Comparison of ENCODE assay signal across 21 cellular contexts in the genomic region with DNA sequence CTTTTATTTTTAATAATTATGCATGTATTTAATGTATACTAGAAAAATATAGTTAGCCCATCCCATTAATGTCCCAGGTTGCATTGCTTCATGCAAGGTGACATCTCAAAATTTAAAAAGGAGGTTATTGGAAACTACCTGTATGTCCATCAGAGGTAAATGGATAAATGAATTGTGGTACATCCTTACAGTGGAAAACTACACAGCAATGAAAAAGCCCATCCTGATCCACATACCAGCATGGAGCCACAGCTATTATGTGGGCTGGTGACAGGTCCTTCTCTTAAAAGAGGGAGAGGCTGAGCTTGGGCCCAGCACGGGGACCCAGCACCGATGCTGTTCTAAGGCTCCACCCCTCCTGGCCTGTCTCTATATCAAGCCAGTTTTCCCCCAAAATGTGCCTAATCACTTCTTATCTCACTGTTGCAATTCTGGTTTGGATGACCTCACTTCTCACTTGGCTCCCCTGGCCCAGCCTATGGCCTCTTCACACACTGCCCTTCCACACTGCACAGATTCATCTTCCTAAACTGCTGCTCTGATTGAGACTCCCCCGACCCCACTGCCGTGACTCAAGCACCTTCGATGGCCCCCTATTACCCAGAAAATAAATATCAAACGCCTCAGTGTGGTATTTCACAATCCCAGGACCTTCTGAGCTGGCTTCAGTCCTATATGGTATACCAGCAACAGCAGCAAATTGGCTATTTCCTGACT.
DNase-seq lines count a peak whose midpoint lies in the region; ATAC-seq and TF ChIP-seq lines count a peak whose summit lies in the region.
"Had no signal": no experiment of that assay in that cellular context is flagged by ENCODE, and none has a peak within 500 bp of the region (broad histone marks: within the 10 kb centered on the region; RNA-seq: fewer than 3 reads in every experiment).

No MANE protein-coding gene starts in this region.

- WGBS in ovary, 3 donors, result 50 to 58% (median 57%) methylated on average over 6 of the region's 6 CpGs
- WGBS in hepatocyte (ENCODE audit: low lambda C conversion rate, missing lambda C conversion rate), result 89% methylated on average over 6 of the region's 6 CpGs

- H3K4me3 ChIP-seq in SJSA1 (no peak overlapping the region), fibroblast of pulmonary artery (replicated peaks; ENCODE audit: low read depth, low read length) (no peak overlapping the region), osteoblast (ENCODE audit: insufficient read depth, low read length) (no peak overlapping the region), ovary (no peak overlapping the region), hepatocyte (no peak overlapping the region)
- H3K4me3 ChIP-seq: gastroesophageal sphincter, transverse colon had no signal

- H4K20me1 ChIP-seq in osteoblast (ENCODE audit: insufficient read depth, low read length), result no peaks in the 10 kb centered on the region
- no peaks in the 10 kb centered on the region for H4K20me1 ChIP-seq in hepatocyte (ENCODE audit: insufficient read depth, poor library complexity, severe bottlenecking)

- H3K9me3 ChIP-seq in SJSA1 (replicated peaks) (no peaks in the 10 kb centered on the region), osteoblast (ENCODE audit: low read depth, low read length) (peaks cover 3% of the 10 kb centered on the region), ovary (no peaks in the 10 kb centered on the region), hepatocyte (ENCODE audit: low read depth) (no peaks in the 10 kb centered on the region)
- H3K9me3 ChIP-seq: transverse colon had no signal

- intact Hi-C loops in ovary (cut with DNase I), result no loop called here

- no peaks in the 10 kb centered on the region for H3K36me3 ChIP-seq in SJSA1
- no peaks in the 10 kb centered on the region for H3K36me3 ChIP-seq in osteoblast (ENCODE audit: insufficient read depth, low read length)
- no peaks in the 10 kb centered on the region for H3K36me3 ChIP-seq in ovary
- H3K36me3 ChIP-seq in hepatocyte (replicated peaks; ENCODE audit: insufficient read depth, low read depth), result no peaks in the 10 kb centered on the region
- H3K36me3 ChIP-seq: gastroesophageal sphincter, transverse colon had no signal

- H3K4me1 ChIP-seq in SJSA1 (replicated peaks) (peaks cover 60% of the 10 kb centered on the region), osteoblast (ENCODE audit: insufficient read depth, low read length) (peaks cover 17% of the 10 kb centered on the region), ovary (ENCODE audit: insufficient read depth) (peaks cover 3% of the 10 kb centered on the region), hepatocyte (ENCODE audit: insufficient read depth) (no peaks in the 10 kb centered on the region)

- TF ChIP-seq CTCF in fibroblast of pulmonary artery (IDR thresholded peaks at IDR 0.05; ENCODE audit: low read length, missing control alignments) (no peak), osteoblast (IDR thresholded peaks at IDR 0.05; ENCODE audit: extremely low read depth, low read depth, low read length) (no peak), ovary (IDR thresholded peaks at IDR 0.05) (no peak), hepatocyte (IDR thresholded peaks at IDR 0.05; ENCODE audit: poor library complexity) (no peak)

- peak; percentile 14 for DNase-seq in EL
- no peak for DNase-seq in SJSA1 (ENCODE audit: low read depth in 1 of 2, low spot score in 2 of 2)
- DNase-seq in fibroblast of pulmonary artery (ENCODE audit: low read depth), result peak; percentile 42
- peak; percentile 62 for DNase-seq in osteoblast (ENCODE audit: insufficient read length, low spot score, missing footprints)
- DNase-seq in D341Med (ENCODE audit: low spot score), result no peak
- DNase-seq in ovary, result no peak
- no peak for DNase-seq in hepatocyte (ENCODE audit: low spot score)
- DNase-seq: activated CD4-positive, CD25-positive, alpha-beta regulatory T cell treated with anti-CD3 and anti-CD28 coated beads, Interleukin-2, amount 50 U/mL, for 72 hours; activated naive CD8-positive, alpha-beta T cell treated with anti-CD3 and anti-CD28 coated beads, Interleukin-2, amount 10 ng/mL, durations not matched to agents 7 days and 5 days; DND-41; kidney glomerular epithelial cell; NCI-H1092; NCI-H2029 treated with DMSO at 0.1 percent for 48 hours; NCI-H446; small intestine; stimulated activated CD4-positive, alpha-beta T cell treated with anti-CD3 and anti-CD28 coated beads, Interleukin-2, amount 100 ng/mL, for 48 hours; stimulated activated naive CD8-positive, alpha-beta T cell treated with anti-CD3 and anti-CD28 coated beads, Interleukin-15, Interleukin-2, amounts not matched to agents 100 U/mL and 50 U/mL, for 24 hours; transverse colon had no signal

- no peak for TF ChIP-seq EP300 in ovary (IDR thresholded peaks at IDR 0.05)

- no peak for TF ChIP-seq POLR2A in ovary (IDR thresholded peaks at IDR 0.05)

- no peak overlapping the region for H2AFZ ChIP-seq in osteoblast (ENCODE audit: low read length)
- H2AFZ ChIP-seq in hepatocyte, result no peak overlapping the region

- H3K27ac ChIP-seq in SJSA1 (peak overlapping the region; percentile 59), osteoblast (ENCODE audit: low read depth, low read length) (no peak overlapping the region), ovary (no peak overlapping the region), hepatocyte (no peak overlapping the region)
- H3K27ac ChIP-seq: KMS-11, transverse colon had no signal

- H3K4me2 ChIP-seq in osteoblast (ENCODE audit: insufficient read depth, low read length), result peak overlapping the region; percentile 15
- H3K4me2 ChIP-seq in hepatocyte, result no peak overlapping the region
- H3K4me2 ChIP-seq: KMS-11 had no signal

- H3K79me2 ChIP-seq in osteoblast (ENCODE audit: insufficient read depth, low read length) (no peaks in the 10 kb centered on the region), hepatocyte (no peaks in the 10 kb centered on the region)

- no peaks in the 10 kb centered on the region for H3K27me3 ChIP-seq in SJSA1 (replicated peaks)
- no peaks in the 10 kb centered on the region for H3K27me3 ChIP-seq in osteoblast (ENCODE audit: insufficient read depth, low read length)
- no peaks in the 10 kb centered on the region for H3K27me3 ChIP-seq in ovary
- no peaks in the 10 kb centered on the region for H3K27me3 ChIP-seq in hepatocyte
- H3K27me3 ChIP-seq: gastroesophageal sphincter, transverse colon had no signal

- H3K9me2 ChIP-seq in hepatocyte (replicated peaks; ENCODE audit: insufficient read depth), result no peaks in the 10 kb centered on the region

- no peak for ATAC-seq in GM18873 (IDR thresholded peaks at IDR 0.05; ENCODE audit: low FRiP score, unreplicated experiment)
- ATAC-seq: gastroesophageal sphincter; stimulated activated naive CD8-positive, alpha-beta T cell treated with anti-CD3 and anti-CD28 coated beads, Interleukin-15, Interleukin-2, amounts not matched to agents 100 U/mL and 50 U/mL, for 24 hours had no signal

Comparison
In these comparisons a context has a peak if more than half of its experiments do, and no peak if none do; other contexts are left out.
1. DNase-seq: peak in EL (single experiment), fibroblast of pulmonary artery (single experiment) and osteoblast (single experiment); none in SJSA1 (0 of 2), D341Med (single experiment), ovary (0 of 5) and hepatocyte (single experiment).